14 cellular contexts compared by ENCODE assay signal in genomic region chr20:50309764-50310672, GRCh38.
DNase-seq lines count a peak whose midpoint lies in the region; ATAC-seq, FAIRE-seq and TF ChIP-seq lines count a peak whose summit lies in the region.
"Had no signal": no experiment of that assay in that cellular context is flagged by ENCODE, and none has a peak within 500 bp of the region (broad histone marks: within the 10 kb centered on the region; RNA-seq: fewer than 3 reads in every experiment).

No MANE protein-coding gene starts in this region.

- no peaks in the 10 kb centered on the region for H4K20me1 ChIP-seq in fibroblast of lung (ENCODE audit: control insufficient read depth, extremely low read depth, insufficient read depth, low read length)

- H3K79me1 ChIP-seq in trophoblast cell (ENCODE audit: low read length) = peaks cover 3% of the 10 kb centered on the region

- WGBS in A549 (ENCODE audit: missing lambda C conversion rate) = 80% methylated on average over 12 of the region's 20 CpGs
- no CpG with 5 or more reads among the region's 20 CpGs for WGBS in trophoblast cell (ENCODE audit: extremely low coverage, insufficient coverage, insufficient read length)

- no peak overlapping the region for H3K23ac ChIP-seq in trophoblast cell (ENCODE audit: low read length)

- H3K9ac ChIP-seq in fibroblast of lung (ENCODE audit: insufficient read depth, low read length) = no peak overlapping the region
- no peak overlapping the region for H3K9ac ChIP-seq in trophoblast cell (ENCODE audit: low read length)

- CTCF ChIA-PET in A549 (lab: Yijun Ruan, JAX) (interaction anchor here (0.7 to 4.0 kb wide), 16 partner anchors 10 to 269 kb away, joined by 3 to 22 read pairs (median 4); no protein-coding TSS in a partner anchor), Panc1 (lab: Charles Lee) (no interaction called here)

- H3K79me2 ChIP-seq in fibroblast of lung (ENCODE audit: control insufficient read depth, insufficient read depth, low read length) (no peaks in the 10 kb centered on the region), trophoblast cell (ENCODE audit: control insufficient read depth, insufficient read depth, low read length, poor library complexity) (no peaks in the 10 kb centered on the region)

- intact Hi-C loops in Panc1 (cut with micrococcal nuclease; ENCODE audit: unreplicated experiment) = no loop called here

- no peaks in the 10 kb centered on the region for H3K27me3 ChIP-seq in Panc1 (ENCODE audit: control insufficient read depth, insufficient read depth, low read length)
- no peaks in the 10 kb centered on the region for H3K27me3 ChIP-seq in fibroblast of lung (ENCODE audit: control insufficient read depth, insufficient read depth, low read length)
- no peaks in the 10 kb centered on the region for H3K27me3 ChIP-seq in trophoblast cell (ENCODE audit: insufficient read depth, low read length)

- no peak overlapping the region for H3K4ac ChIP-seq in trophoblast cell (ENCODE audit: low read depth, low read length)

- H3K14ac ChIP-seq in trophoblast cell (ENCODE audit: low read length) = no peak overlapping the region

- H3K27ac Mint-ChIP-seq in stimulated activated memory B cell treated with anti-CD40 and anti-IgM and Interleukin-4, amounts not matched to agents 10 μg/mL and 1 μg/mL and 100 μg/mL, for 72 hours = no peak overlapping the region
- H3K27ac Mint-ChIP-seq: activated naive CD8-positive, alpha-beta T cell treated with anti-CD3 and anti-CD28 coated beads, Interleukin-2, amount 50 U/mL, for 24 hours had no signal

- H2AK5ac ChIP-seq in trophoblast cell (ENCODE audit: low read length) = peak overlapping the region; percentile 9

- POLR2A ChIA-PET in A549 (lab: Yijun Ruan, JAX) (interaction anchor here (0.8 to 2.6 kb wide), 5 partner anchors 11 to 119 kb away, joined by 4 to 14 read pairs (median 10); partner anchors contain the start of gene CEBPB), Panc1 (lab: Charles Lee) (no interaction called here)

- H4K8ac ChIP-seq in trophoblast cell (ENCODE audit: low read depth, low read length) = no peak overlapping the region

- TF ChIP-seq CTCF in A549 (IDR thresholded peaks at IDR 0.05) (no peak), Panc1 (IDR thresholded peaks at IDR 0.05) (no peak), fibroblast of lung (conservative IDR thresholded peaks at IDR 0.05 in 1 of 2, IDR thresholded peaks at IDR 0.05 in 1 of 2; ENCODE audit: low read depth in 1 of 2, low read length in 2 of 2) (no peak)

- H3K4me1 Mint-ChIP-seq in stimulated activated memory B cell treated with anti-CD40 and anti-IgM and Interleukin-4, amounts not matched to agents 10 μg/mL and 1 μg/mL and 100 μg/mL, for 72 hours = no peaks in the 10 kb centered on the region
- H3K4me1 Mint-ChIP-seq: activated naive CD8-positive, alpha-beta T cell treated with anti-CD3 and anti-CD28 coated beads, Interleukin-2, amount 50 U/mL, for 24 hours had no signal

- no peak for TF ChIP-seq POLR2A in A549 (IDR thresholded peaks at IDR 0.05; ENCODE audit: low read length)

- H3K4me1 ChIP-seq in A549 (peaks cover 89% of the 10 kb centered on the region), Panc1 (ENCODE audit: control insufficient read depth, insufficient read depth, low read length) (peaks cover 50% of the 10 kb centered on the region), fibroblast of lung (ENCODE audit: control insufficient read depth, extremely low read depth, insufficient read depth, low read length) (peaks cover 47% of the 10 kb centered on the region), trophoblast cell (ENCODE audit: control insufficient read depth in 1 of 2, insufficient read depth in 2 of 2, low read length in 2 of 2) (peaks cover 11 to 17% of the 10 kb centered on the region in 2 experiments)

- ATAC-seq in A549 (no peak), Panc1 (no peak), GM21529 (IDR thresholded peaks at IDR 0.05; ENCODE audit: unreplicated experiment) (no peak)
- ATAC-seq in stimulated activated memory B cell treated with anti-CD40 and anti-IgM and Interleukin-4, amounts not matched to agents 10 μg/mL and 1 μg/mL and 100 μg/mL, for 72 hours = no peak

- H4K12ac ChIP-seq in trophoblast cell (ENCODE audit: low read depth, low read length) = no peak overlapping the region

- no peaks in the 10 kb centered on the region for H3K36me3 Mint-ChIP-seq in stimulated activated memory B cell treated with anti-CD40 and anti-IgM and Interleukin-4, amounts not matched to agents 10 μg/mL and 1 μg/mL and 100 μg/mL, for 72 hours

- H3K9me3 ChIP-seq in A549 = peaks cover 4% of the 10 kb centered on the region; the same call in 1 of the 3 replicates
- H3K9me3 ChIP-seq in Panc1 (ENCODE audit: control insufficient read depth, insufficient read depth, low read depth, low read length) = no peaks in the 10 kb centered on the region
- H3K9me3 ChIP-seq in fibroblast of lung (ENCODE audit: control insufficient read depth, insufficient read depth, low read depth, low read length) = no peaks in the 10 kb centered on the region
- no peaks in the 10 kb centered on the region for H3K9me3 ChIP-seq in trophoblast cell (ENCODE audit: insufficient read depth, low read depth, low read length)

- no TSS peak for BruUV-seq in Panc1 (replicated peaks; lab: Mats Ljungman, UMichigan)

- TF ChIP-seq RAD21 in A549 (conservative IDR thresholded peaks at IDR 0.05 in 1 of 2, IDR thresholded peaks at IDR 0.05 in 1 of 2) = no peak

- H3K27ac ChIP-seq in A549 (peak overlapping the region; percentile 93 to 98), Panc1 (ENCODE audit: low read length) (peak overlapping the region; percentile 71), fibroblast of lung (ENCODE audit: insufficient read depth, low read length) (peak overlapping the region; percentile 99), trophoblast cell (ENCODE audit: low read depth, low read length) (no peak overlapping the region)

- DNase-seq in A549 (ENCODE audit: low read depth in 1 of 2, low spot score in 1 of 2) (no peak), Panc1 (ENCODE audit: low read depth, low spot score) (no peak), fibroblast of lung (ENCODE audit: low read depth in 2 of 2) (no peak), trophoblast cell (no peak), GM19240 (ENCODE audit: insufficient read length, low spot score) (no peak), NCI-H2029 (lab: John Stamatoyannopoulos, UW) (no peak)
- DNase-seq: activated naive CD8-positive, alpha-beta T cell treated with anti-CD3 and anti-CD28 coated beads, Interleukin-2, amount 50 U/mL, for 24 hours; effector CD4-positive, alpha-beta T cell; glutamatergic neuron had no signal

- no peak overlapping the region for H2BK5ac ChIP-seq in trophoblast cell (ENCODE audit: low read depth, low read length, poor library complexity)

- H3K27me3 Mint-ChIP-seq in stimulated activated memory B cell treated with anti-CD40 and anti-IgM and Interleukin-4, amounts not matched to agents 10 μg/mL and 1 μg/mL and 100 μg/mL, for 72 hours = peaks cover 61% of the 10 kb centered on the region

- H3K4me2 ChIP-seq in A549 (peak overlapping the region; percentile 80), fibroblast of lung (ENCODE audit: extremely low read depth, insufficient read depth, low read length) (no peak overlapping the region), trophoblast cell (ENCODE audit: low read length) (no peak overlapping the region)

- H2AFZ ChIP-seq in fibroblast of lung (ENCODE audit: low read length) = no peak overlapping the region
- no peak overlapping the region for H2AFZ ChIP-seq in trophoblast cell (ENCODE audit: insufficient read depth, low read length, poor library complexity)

- in situ Hi-C loops in Panc1 (cut with HindIII; ENCODE audit: low pct_unique_long_range_greater_than_20kb, low sequenced_read_pairs) = no loop called here

- no peak for FAIRE-seq in A549 (lab: Jason Lieb, UNC)
- FAIRE-seq: GM19239, H54, TTC549 had no signal

- H3K36me3 ChIP-seq in Panc1 (ENCODE audit: control insufficient read depth, insufficient read depth, low read length) = no peaks in the 10 kb centered on the region
- no peaks in the 10 kb centered on the region for H3K36me3 ChIP-seq in fibroblast of lung (ENCODE audit: control insufficient read depth, insufficient read depth, low read length)
- H3K36me3 ChIP-seq in trophoblast cell (ENCODE audit: control insufficient read depth in 1 of 2, insufficient read depth in 2 of 2, low read length in 2 of 2) = no peaks in the 10 kb centered on the region

- H3K18ac ChIP-seq in trophoblast cell (ENCODE audit: low read length) = no peak overlapping the region

- peak overlapping the region; percentile 8 for H2BK12ac ChIP-seq in trophoblast cell (ENCODE audit: low read length)

- no peak overlapping the region for H3K4me3 Mint-ChIP-seq in stimulated activated memory B cell treated with anti-CD40 and anti-IgM and Interleukin-4, amounts not matched to agents 10 μg/mL and 1 μg/mL and 100 μg/mL, for 72 hours
- H3K4me3 Mint-ChIP-seq: activated naive CD8-positive, alpha-beta T cell treated with anti-CD3 and anti-CD28 coated beads, Interleukin-2, amount 50 U/mL, for 24 hours had no signal

- no peak overlapping the region for H2BK120ac ChIP-seq in trophoblast cell (ENCODE audit: insufficient read depth, low read length, poor library complexity)

- H3K9me3 Mint-ChIP-seq in stimulated activated memory B cell treated with anti-CD40 and anti-IgM and Interleukin-4, amounts not matched to agents 10 μg/mL and 1 μg/mL and 100 μg/mL, for 72 hours = peaks cover 3% of the 10 kb centered on the region
- H3K9me3 Mint-ChIP-seq: activated naive CD8-positive, alpha-beta T cell treated with anti-CD3 and anti-CD28 coated beads, Interleukin-2, amount 50 U/mL, for 24 hours had no signal

- peak overlapping the region; percentile 15 for H4K91ac ChIP-seq in trophoblast cell (ENCODE audit: low read depth, low read length)

- H3K4me3 ChIP-seq in A549 = peak overlapping the region; percentile 29; the same call in 2 of the 3 replicates
- H3K4me3 ChIP-seq in Panc1 (ENCODE audit: low read depth in 2 of 2, low read length in 2 of 2) = no peak overlapping the region
- H3K4me3 ChIP-seq in fibroblast of lung (replicated peaks in 1 of 4; ENCODE audit: control extremely low read depth in 1 of 4, insufficient read depth in 1 of 4, low read depth in 3 of 4, low read length in 4 of 4) = no peak overlapping the region
- no peak overlapping the region for H3K4me3 ChIP-seq in trophoblast cell (ENCODE audit: low read depth, low read length)

- TF ChIP-seq EP300 in A549 (IDR thresholded peaks at IDR 0.05) = no peak

TF ChIP-seq in A549, 52 proteins besides CTCF, POLR2A, EP300 and RAD21 (continues in another document):
- TF ChIP-seq EHMT2 (IDR thresholded peaks at IDR 0.05; ENCODE audit: low read depth) (no peak), USF2 (IDR thresholded peaks at IDR 0.05) (no peak), ESRRA (IDR thresholded peaks at IDR 0.05; ENCODE audit: borderline replicate concordance, low read length) (no peak), MYC (IDR thresholded peaks at IDR 0.05; ENCODE audit: borderline replicate concordance, low read length) (no peak), ZSCAN20 (CRISPR knock-in tag; IDR thresholded peaks at IDR 0.05) (no peak)
